In genomic region chr20:56392282-56393132, GRCh38 we compare ENCODE assay signal across 1 cellular context.
TF ChIP-seq lines count a peak whose summit lies in the region.

TSS of gene CSTF1 (plus strand) at chr20:56392645. CDS start at chr20:56395553, 2,908 bp downstream.

TF ChIP-seq in K562, 482 proteins besides CTCF, POLR2A, EP300 and RAD21 (continued from another document and continues in another):
- TF ChIP-seq, protein P1, sequence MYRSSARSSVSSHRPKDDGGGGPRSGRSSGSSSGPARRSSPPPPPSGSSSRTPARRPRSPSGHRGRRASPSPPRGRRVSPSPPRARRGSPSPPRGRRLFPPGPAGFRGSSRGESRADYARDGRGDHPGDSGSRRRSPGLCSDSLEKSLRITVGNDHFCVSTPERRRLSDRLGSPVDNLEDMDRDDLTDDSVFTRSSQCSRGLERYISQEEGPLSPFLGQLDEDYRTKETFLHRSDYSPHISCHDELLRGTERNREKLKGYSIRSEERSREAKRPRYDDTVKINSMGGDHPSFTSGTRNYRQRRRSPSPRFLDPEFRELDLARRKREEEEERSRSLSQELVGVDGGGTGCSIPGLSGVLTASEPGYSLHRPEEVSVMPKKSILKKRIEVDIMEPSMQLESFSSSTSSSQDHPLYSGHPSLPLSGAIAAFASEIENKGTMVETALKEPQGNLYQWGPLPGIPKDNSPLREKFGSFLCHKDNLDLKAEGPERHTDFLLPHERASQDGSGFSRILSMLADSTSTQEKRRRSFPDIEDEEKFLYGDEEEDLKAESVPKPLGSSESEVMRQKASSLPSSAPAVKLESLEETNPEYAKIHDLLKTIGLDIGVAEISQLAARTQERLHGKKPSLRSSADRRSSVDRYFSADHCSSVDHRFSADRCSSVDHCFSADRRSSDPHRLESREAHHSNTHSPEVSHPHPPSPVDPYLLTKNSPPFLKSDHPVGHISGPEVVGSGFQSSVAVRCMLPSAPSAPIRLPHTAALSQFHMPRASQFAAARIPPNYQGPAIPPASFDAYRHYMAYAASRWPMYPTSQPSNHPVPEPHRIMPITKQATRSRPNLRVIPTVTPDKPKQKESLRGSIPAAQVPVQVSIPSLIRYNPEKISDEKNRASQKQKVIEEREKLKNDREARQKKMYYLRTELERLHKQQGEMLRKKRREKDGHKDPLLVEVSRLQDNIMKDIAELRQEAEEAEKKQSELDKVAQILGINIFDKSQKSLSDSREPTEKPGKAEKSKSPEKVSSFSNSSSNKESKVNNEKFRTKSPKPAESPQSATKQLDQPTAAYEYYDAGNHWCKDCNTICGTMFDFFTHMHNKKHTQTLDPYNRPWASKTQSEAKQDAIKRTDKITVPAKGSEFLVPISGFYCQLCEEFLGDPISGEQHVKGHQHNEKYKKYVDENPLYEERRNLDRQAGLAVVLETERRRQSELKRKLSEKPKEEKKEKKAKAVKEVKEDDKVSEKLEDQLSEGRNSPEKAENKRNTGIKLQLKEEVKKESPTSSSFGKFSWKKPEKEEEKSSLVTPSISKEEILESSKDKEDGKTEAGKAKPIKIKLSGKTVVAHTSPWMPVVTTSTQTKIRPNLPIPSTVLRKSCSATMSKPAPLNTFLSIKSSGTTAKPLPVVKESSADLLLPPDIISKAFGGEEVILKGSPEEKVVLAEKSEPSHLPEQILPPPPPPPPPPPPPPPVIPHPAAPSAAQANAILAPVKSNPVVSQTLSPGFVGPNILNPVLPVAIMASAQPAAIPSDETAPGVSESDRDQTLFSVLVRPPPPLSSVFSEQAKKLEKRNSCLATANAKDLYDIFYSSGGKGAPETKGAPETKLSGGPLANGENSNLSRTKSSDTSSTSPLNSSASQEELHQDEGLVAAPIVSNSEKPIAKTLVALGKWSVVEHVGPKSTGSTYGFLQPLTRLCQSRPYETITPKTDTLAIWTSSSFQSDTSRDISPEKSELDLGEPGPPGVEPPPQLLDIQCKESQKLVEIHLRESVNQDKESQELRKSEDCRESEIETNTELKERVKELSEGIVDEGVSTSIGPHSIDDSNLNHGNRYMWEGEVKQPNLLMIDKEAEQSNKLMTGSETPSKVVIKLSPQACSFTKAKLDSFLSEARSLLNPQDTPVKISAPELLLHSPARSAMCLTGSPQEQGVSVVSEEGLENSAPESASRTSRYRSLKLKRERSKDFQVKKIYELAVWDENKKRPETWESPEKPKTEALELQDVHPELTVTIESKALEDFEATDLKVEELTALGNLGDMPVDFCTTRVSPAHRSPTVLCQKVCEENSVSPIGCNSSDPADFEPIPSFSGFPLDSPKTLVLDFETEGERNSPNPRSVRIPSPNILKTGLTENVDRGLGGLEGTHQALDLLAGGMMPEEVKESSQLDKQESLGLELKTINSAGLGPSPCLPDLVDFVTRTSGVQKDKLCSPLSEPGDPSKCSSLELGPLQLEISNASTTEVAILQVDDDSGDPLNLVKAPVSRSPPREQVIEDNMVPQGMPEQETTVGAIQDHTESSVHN (IDR thresholded peaks at IDR 0.05; ENCODE audit: borderline replicate concordance in 1 of 2, low read depth in 1 of 2) = no peak
- TF ChIP-seq SP1 (CRISPR knock-in tag; IDR thresholded peaks at IDR 0.05) (peak; percentile 92), L3MBTL2 (IDR thresholded peaks at IDR 0.05) (peak; percentile 93), ZBTB7A (IDR thresholded peaks at IDR 0.05; ENCODE audit: borderline replicate concordance, control insufficient read depth, low read depth, low read length) (no peak), ZNF609 (CRISPR knock-in tag; IDR thresholded peaks at IDR 0.05; ENCODE audit: borderline replicate concordance) (no peak), ZNF507 (tag; conservative IDR thresholded peaks at IDR 0.05) (no peak), RBM39 (optimal IDR thresholded peaks at IDR 0.05; ENCODE audit: low read depth, low read length) (no peak), PTTG1 (tag; IDR thresholded peaks at IDR 0.05; ENCODE audit: low read depth) (no peak), ZNF699 (CRISPR knock-in tag; IDR thresholded peaks at IDR 0.05; ENCODE audit: insufficient replicate concordance) (no peak), ETV1 (tag; conservative IDR thresholded peaks at IDR 0.05; ENCODE audit: low read depth) (0 out of 2 replicates have a peak, but pooled peaks have one; percentile 8), BRF1 (IDR thresholded peaks at IDR 0.05; ENCODE audit: borderline replicate concordance, extremely low read depth, insufficient read length) (no peak), FOXJ3 (CRISPR knock-in tag; IDR thresholded peaks at IDR 0.05) (no peak), CBFB (CRISPR knock-in tag; IDR thresholded peaks at IDR 0.05) (no peak), ZNF12 (CRISPR knock-in tag; IDR thresholded peaks at IDR 0.05) (0 out of 2 replicates have a peak, but pooled peaks have one; percentile 34), E2F1 (CRISPR knock-in tag; IDR thresholded peaks at IDR 0.05) (peak; percentile 86; the same call in 1 of the 2 replicates), COPS2 (conservative IDR thresholded peaks at IDR 0.05) (no peak), ZNF696 (CRISPR knock-in tag; conservative IDR thresholded peaks at IDR 0.05) (no peak), RBM15 (IDR thresholded peaks at IDR 0.05; ENCODE audit: insufficient read depth, low read length) (no peak), NCOA2 (IDR thresholded peaks at IDR 0.05; ENCODE audit: partially characterized antibody in 2 of 2) (no peak), THRAP3 (IDR thresholded peaks at IDR 0.05; ENCODE audit: borderline replicate concordance) (no peak), FOXJ2 (tag; IDR thresholded peaks at IDR 0.05) (peak; percentile 68; the same call in 1 of the 2 replicates), NFE2L1 (tag; IDR thresholded peaks at IDR 0.05; ENCODE audit: borderline replicate concordance, low read depth) (no peak), ZNF561 (CRISPR knock-in tag; conservative IDR thresholded peaks at IDR 0.05) (no peak), HIVEP1 (CRISPR knock-in tag; IDR thresholded peaks at IDR 0.05) (no peak), TCF3 (CRISPR knock-in tag; IDR thresholded peaks at IDR 0.05) (no peak; the same call in 1 of the 2 replicates), XRCC3 (IDR thresholded peaks at IDR 0.05) (no peak), HDGF (IDR thresholded peaks at IDR 0.05) (no peak), RUNX1 (IDR thresholded peaks at IDR 0.05; ENCODE audit: low read depth) (no peak), CREB5 (CRISPR knock-in tag; IDR thresholded peaks at IDR 0.05) (no peak), TCFL5 (CRISPR knock-in tag; conservative IDR thresholded peaks at IDR 0.05) (no peak), PHF8 (IDR thresholded peaks at IDR 0.05; ENCODE audit: borderline replicate concordance, low read length) (peak; percentile 73; the same call in 1 of the 2 replicates), RFX1 (IDR thresholded peaks at IDR 0.05) (no peak)
- TF ChIP-seq, protein P2, sequence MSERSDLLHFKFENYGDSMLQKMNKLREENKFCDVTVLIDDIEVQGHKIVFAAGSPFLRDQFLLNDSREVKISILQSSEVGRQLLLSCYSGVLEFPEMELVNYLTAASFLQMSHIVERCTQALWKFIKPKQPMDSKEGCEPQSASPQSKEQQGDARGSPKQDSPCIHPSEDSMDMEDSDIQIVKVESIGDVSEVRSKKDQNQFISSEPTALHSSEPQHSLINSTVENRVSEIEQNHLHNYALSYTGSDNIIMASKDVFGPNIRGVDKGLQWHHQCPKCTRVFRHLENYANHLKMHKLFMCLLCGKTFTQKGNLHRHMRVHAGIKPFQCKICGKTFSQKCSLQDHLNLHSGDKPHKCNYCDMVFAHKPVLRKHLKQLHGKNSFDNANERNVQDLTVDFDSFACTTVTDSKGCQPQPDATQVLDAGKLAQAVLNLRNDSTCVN (CRISPR knock-in tag; IDR thresholded peaks at IDR 0.05) = no peak
- TF ChIP-seq, protein P3, sequence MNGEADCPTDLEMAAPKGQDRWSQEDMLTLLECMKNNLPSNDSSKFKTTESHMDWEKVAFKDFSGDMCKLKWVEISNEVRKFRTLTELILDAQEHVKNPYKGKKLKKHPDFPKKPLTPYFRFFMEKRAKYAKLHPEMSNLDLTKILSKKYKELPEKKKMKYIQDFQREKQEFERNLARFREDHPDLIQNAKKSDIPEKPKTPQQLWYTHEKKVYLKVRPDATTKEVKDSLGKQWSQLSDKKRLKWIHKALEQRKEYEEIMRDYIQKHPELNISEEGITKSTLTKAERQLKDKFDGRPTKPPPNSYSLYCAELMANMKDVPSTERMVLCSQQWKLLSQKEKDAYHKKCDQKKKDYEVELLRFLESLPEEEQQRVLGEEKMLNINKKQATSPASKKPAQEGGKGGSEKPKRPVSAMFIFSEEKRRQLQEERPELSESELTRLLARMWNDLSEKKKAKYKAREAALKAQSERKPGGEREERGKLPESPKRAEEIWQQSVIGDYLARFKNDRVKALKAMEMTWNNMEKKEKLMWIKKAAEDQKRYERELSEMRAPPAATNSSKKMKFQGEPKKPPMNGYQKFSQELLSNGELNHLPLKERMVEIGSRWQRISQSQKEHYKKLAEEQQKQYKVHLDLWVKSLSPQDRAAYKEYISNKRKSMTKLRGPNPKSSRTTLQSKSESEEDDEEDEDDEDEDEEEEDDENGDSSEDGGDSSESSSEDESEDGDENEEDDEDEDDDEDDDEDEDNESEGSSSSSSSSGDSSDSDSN (IDR thresholded peaks at IDR 0.05; ENCODE audit: borderline replicate concordance in 1 of 2, low read depth in 2 of 2, low read length in 2 of 2) = 0 out of 4 replicates have a peak, but pooled peaks of 1 of the 2 experiments have one; percentile 47
- TF ChIP-seq, protein P4, sequence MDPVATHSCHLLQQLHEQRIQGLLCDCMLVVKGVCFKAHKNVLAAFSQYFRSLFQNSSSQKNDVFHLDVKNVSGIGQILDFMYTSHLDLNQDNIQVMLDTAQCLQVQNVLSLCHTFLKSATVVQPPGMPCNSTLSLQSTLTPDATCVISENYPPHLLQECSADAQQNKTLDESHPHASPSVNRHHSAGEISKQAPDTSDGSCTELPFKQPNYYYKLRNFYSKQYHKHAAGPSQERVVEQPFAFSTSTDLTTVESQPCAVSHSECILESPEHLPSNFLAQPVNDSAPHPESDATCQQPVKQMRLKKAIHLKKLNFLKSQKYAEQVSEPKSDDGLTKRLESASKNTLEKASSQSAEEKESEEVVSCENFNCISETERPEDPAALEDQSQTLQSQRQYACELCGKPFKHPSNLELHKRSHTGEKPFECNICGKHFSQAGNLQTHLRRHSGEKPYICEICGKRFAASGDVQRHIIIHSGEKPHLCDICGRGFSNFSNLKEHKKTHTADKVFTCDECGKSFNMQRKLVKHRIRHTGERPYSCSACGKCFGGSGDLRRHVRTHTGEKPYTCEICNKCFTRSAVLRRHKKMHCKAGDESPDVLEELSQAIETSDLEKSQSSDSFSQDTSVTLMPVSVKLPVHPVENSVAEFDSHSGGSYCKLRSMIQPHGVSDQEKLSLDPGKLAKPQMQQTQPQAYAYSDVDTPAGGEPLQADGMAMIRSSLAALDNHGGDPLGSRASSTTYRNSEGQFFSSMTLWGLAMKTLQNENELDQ (CRISPR knock-in tag; IDR thresholded peaks at IDR 0.05; ENCODE audit: borderline replicate concordance) = no peak
- TF ChIP-seq, protein P5, sequence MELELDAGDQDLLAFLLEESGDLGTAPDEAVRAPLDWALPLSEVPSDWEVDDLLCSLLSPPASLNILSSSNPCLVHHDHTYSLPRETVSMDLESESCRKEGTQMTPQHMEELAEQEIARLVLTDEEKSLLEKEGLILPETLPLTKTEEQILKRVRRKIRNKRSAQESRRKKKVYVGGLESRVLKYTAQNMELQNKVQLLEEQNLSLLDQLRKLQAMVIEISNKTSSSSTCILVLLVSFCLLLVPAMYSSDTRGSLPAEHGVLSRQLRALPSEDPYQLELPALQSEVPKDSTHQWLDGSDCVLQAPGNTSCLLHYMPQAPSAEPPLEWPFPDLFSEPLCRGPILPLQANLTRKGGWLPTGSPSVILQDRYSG (tag; conservative IDR thresholded peaks at IDR 0.05; ENCODE audit: low read depth) = no peak
